ENCODE assay signal across 8 cellular contexts in genomic region chr5:149268928-149269557, GRCh38. TPM values are rescaled to one million over a fixed set of nuclear protein-coding genes. Genes with fewer than 3 reads are reported as not detected.
DNase-seq lines count a peak whose midpoint lies in the region; ATAC-seq and TF ChIP-seq lines count a peak whose summit lies in the region.

No MANE protein-coding gene starts in this region.

- H3K4me1 ChIP-seq in HEK293 (ENCODE audit: control insufficient read depth, insufficient read depth, low read length) = peaks cover 3% of the 10 kb centered on the region; the same call in 1 of the 2 replicates
- H3K4me1 ChIP-seq in breast epithelium = no peaks in the 10 kb centered on the region

- no peak for TF ChIP-seq POLR2A in breast epithelium (IDR thresholded peaks at IDR 0.05)

- no peaks in the 10 kb centered on the region for H3K9me3 ChIP-seq in HEK293 (ENCODE audit: control insufficient read depth, insufficient read depth, low read depth, low read length)
- peaks cover 10 to 12% of the 10 kb centered on the region in 2 donors for H3K9me3 ChIP-seq in breast epithelium

- DNase-seq in NCI-H2107 treated with DMSO at 0.1 percent for 48 hours (lab: John Stamatoyannopoulos, UW; ENCODE audit: unreplicated experiment) = peak; percentile 36
- no peak for DNase-seq in NCI-H2107 (lab: John Stamatoyannopoulos, UW)
- peak; percentile 19 for DNase-seq in NCI-H526 treated with DMSO at 0.1 percent for 48 hours (lab: John Stamatoyannopoulos, UW)
- DNase-seq in breast epithelium (ENCODE audit: low spot score in 2 of 2) = no peak
- peak; percentile 67 to 70 for DNase-seq in lung microvascular endothelial cell (ENCODE audit: low read depth in 2 of 2)

- H3K4me3 ChIP-seq in HEK293 (ENCODE audit: low read depth, low read length) = no peak overlapping the region
- H3K4me3 ChIP-seq in breast epithelium = no peak overlapping the region

- TF ChIP-seq CTCF in HEK293 (tag by site-specific recombination; IDR thresholded peaks at IDR 0.05) (peak; percentile 28), breast epithelium (IDR thresholded peaks at IDR 0.05) (peak; percentile 64 to 71 (median 68))

- ATAC-seq in GM21825 (IDR thresholded peaks at IDR 0.05; ENCODE audit: unreplicated experiment) (no peak), HG02588 (IDR thresholded peaks at IDR 0.05; ENCODE audit: unreplicated experiment) (no peak)

- intact Hi-C loops in breast epithelium (cut with DNase I; ENCODE audit: low total_unique reads) = no loop called here

- H3K27ac ChIP-seq in HEK293 (ENCODE audit: extremely low read depth, low read depth, low read length) = no peak overlapping the region
- no peak overlapping the region for H3K27ac ChIP-seq in breast epithelium

- POLR2A ChIA-PET in HEK293 (lab: Yijun Ruan, JAX) = no interaction called here

- CTCF ChIA-PET in HEK293 (lab: Yijun Ruan, JAX) = interaction anchor here (0.5 to 3.6 kb wide), 46 partner anchors 8 to 1296 kb away, joined by 3 to 35 read pairs (median 4); partner anchors contain the start of gene ABLIM3

- H3K36me3 ChIP-seq in HEK293 (ENCODE audit: control insufficient read depth in 2 of 2, insufficient read depth in 1 of 2, low read length in 2 of 2) (no peaks in the 10 kb centered on the region), breast epithelium (no peaks in the 10 kb centered on the region)

- H3K27me3 ChIP-seq in breast epithelium = no peaks in the 10 kb centered on the region

TF ChIP-seq in HEK293, 187 proteins besides CTCF, POLR2A, EP300 and RAD21:
- TF ChIP-seq ZNF548 (tag by site-specific recombination; IDR thresholded peaks at IDR 0.05) = no peak
- TF ChIP-seq ZNF660 (tag by site-specific recombination; IDR thresholded peaks at IDR 0.05) = peak; percentile 63; the same call in 1 of the 2 replicates
- peak; percentile 33; the same call in 1 of the 2 replicates for TF ChIP-seq PRDM6 (tag by site-specific recombination; IDR thresholded peaks at IDR 0.05)
- peak; percentile 76 for TF ChIP-seq ZNF362 (tag by site-specific recombination; IDR thresholded peaks at IDR 0.05)
- TF ChIP-seq ZNF654 (tag by site-specific recombination; IDR thresholded peaks at IDR 0.05; ENCODE audit: low read depth) = peak; percentile 90
- TF ChIP-seq SCRT2 (tag by site-specific recombination; IDR thresholded peaks at IDR 0.05) = peak; percentile 73
- peak; percentile 99 for TF ChIP-seq ZNF2 (tag by site-specific recombination; IDR thresholded peaks at IDR 0.05)
- no peak for TF ChIP-seq ZNF280D (tag by site-specific recombination; IDR thresholded peaks at IDR 0.05)
- TF ChIP-seq ZNF133 (tag by site-specific recombination; IDR thresholded peaks at IDR 0.05) = no peak
- TF ChIP-seq ZNF571 (tag by site-specific recombination; IDR thresholded peaks at IDR 0.05) = no peak
- TF ChIP-seq SETDB1 (IDR thresholded peaks at IDR 0.05; ENCODE audit: insufficient read length, low read length) = peak; percentile 86

RNA-seq across cellular contexts. Expression of gene AFAP1L1, which starts 2.6 kb away (rescaled TPM):
- total RNA-seq in breast epithelium = 100 to 1,000 TPM in 1 of 3 donors, 10 to 100 TPM in 2; 13.3 to 108 (median 26.5) TPM
- 106 and 219 TPM in 2 replicates for total RNA-seq in lung microvascular endothelial cell

Comparison
In these comparisons a context has a peak if more than half of its experiments do, and no peak if none do; other contexts are left out.
1. DNase-seq: peak in NCI-H2107 treated with DMSO at 0.1 percent for 48 hours (single experiment), NCI-H526 treated with DMSO at 0.1 percent for 48 hours (single experiment) and lung microvascular endothelial cell (2 of 2); none in NCI-H2107 (single experiment) and breast epithelium (0 of 2).